Comparison of ENCODE assay signal across 1 cellular context in genomic region chr6:107114213-107114871, GRCh38.
A peak's percentile ranks its signal among the peaks of the same experiment; 100 is the strongest.
TF ChIP-seq lines count a peak whose summit lies in the region.

No MANE protein-coding gene starts in this region.

TF ChIP-seq in HepG2, 621 proteins besides CTCF, POLR2A, EP300 and RAD21 (continued from another document and continues in another):
- TF ChIP-seq PRDM10 (CRISPR knock-in tag; IDR thresholded peaks at IDR 0.05; ENCODE audit: low read depth) (no peak), MBNL3 (CRISPR knock-in tag; conservative IDR thresholded peaks at IDR 0.05) (no peak), SMC3 (IDR thresholded peaks at IDR 0.05; ENCODE audit: low read length) (no peak), U2AF2 (IDR thresholded peaks at IDR 0.05; ENCODE audit: low read depth, low read length) (no peak), ZSCAN21 (CRISPR knock-in tag; IDR thresholded peaks at IDR 0.05; ENCODE audit: borderline replicate concordance) (peak; percentile 46; the same call in 1 of the 2 replicates), SUZ12 (IDR thresholded peaks at IDR 0.05; ENCODE audit: low read depth, low read length) (no peak), PREB (CRISPR knock-in tag; IDR thresholded peaks at IDR 0.05) (no peak), NFKB2 (CRISPR knock-in tag; IDR thresholded peaks at IDR 0.05; ENCODE audit: borderline replicate concordance) (peak; percentile 79; the same call in 1 of the 2 replicates), KAT8 (CRISPR knock-in tag; IDR thresholded peaks at IDR 0.05) (peak; percentile 49; the same call in 1 of the 2 replicates), PCBP2 (optimal IDR thresholded peaks at IDR 0.05; ENCODE audit: low read depth, low read length, poor library complexity, severe bottlenecking) (no peak), ZNF18 (CRISPR knock-in tag; IDR thresholded peaks at IDR 0.05; ENCODE audit: insufficient replicate concordance) (no peak), ELF3 (CRISPR knock-in tag; IDR thresholded peaks at IDR 0.05) (peak; percentile 41; the same call in 1 of the 2 replicates), ZNF331 (CRISPR knock-in tag; IDR thresholded peaks at IDR 0.05) (peak; percentile 60; the same call in 1 of the 2 replicates), STAT5B (CRISPR knock-in tag; IDR thresholded peaks at IDR 0.05) (no peak), SCMH1 (CRISPR knock-in tag; IDR thresholded peaks at IDR 0.05; ENCODE audit: borderline replicate concordance) (no peak), ZNF274 (CRISPR knock-in tag; IDR thresholded peaks at IDR 0.05) (peak; percentile 42; the same call in 1 of the 2 replicates), PHF5A (CRISPR knock-in tag; IDR thresholded peaks at IDR 0.05; ENCODE audit: low read depth, unreplicated experiment) (no peak), ZNF484 (CRISPR knock-in tag; IDR thresholded peaks at IDR 0.05; ENCODE audit: borderline replicate concordance, low read depth) (no peak), ZBTB42 (CRISPR knock-in tag; IDR thresholded peaks at IDR 0.05) (no peak), SRY (CRISPR knock-in tag; IDR thresholded peaks at IDR 0.05) (no peak), TEAD2 (CRISPR knock-in tag; IDR thresholded peaks at IDR 0.05) (no peak), MED1 (CRISPR knock-in tag; IDR thresholded peaks at IDR 0.05) (0 out of 2 replicates have a peak, but pooled peaks have one; percentile 42), ZNF382 (CRISPR knock-in tag; IDR thresholded peaks at IDR 0.05; ENCODE audit: borderline replicate concordance) (no peak), CCAR2 (optimal IDR thresholded peaks at IDR 0.05; ENCODE audit: low read depth, low read length) (no peak), ZNF263 (CRISPR knock-in tag; IDR thresholded peaks at IDR 0.05) (0 out of 2 replicates have a peak, but pooled peaks have one; percentile 41), ZBTB26 (CRISPR knock-in tag; IDR thresholded peaks at IDR 0.05; ENCODE audit: borderline replicate concordance) (no peak), RNF219 (CRISPR knock-in tag; IDR thresholded peaks at IDR 0.05) (no peak), ZNF775 (CRISPR knock-in tag; IDR thresholded peaks at IDR 0.05; ENCODE audit: borderline replicate concordance) (no peak), KMT2B (CRISPR knock-in tag; IDR thresholded peaks at IDR 0.05) (peak; percentile 56; the same call in 1 of the 2 replicates), ZBTB3 (CRISPR knock-in tag; IDR thresholded peaks at IDR 0.05; ENCODE audit: borderline replicate concordance, low read depth) (no peak), ZNF891 (CRISPR knock-in tag; IDR thresholded peaks at IDR 0.05) (peak; percentile 42; the same call in 1 of the 2 replicates), TRIM24 (CRISPR knock-in tag; IDR thresholded peaks at IDR 0.05) (no peak), YY1 (IDR thresholded peaks at IDR 0.05; ENCODE audit: insufficient read depth, insufficient replicate concordance, low read depth, low read length) (peak; percentile 77), ZNF510 (CRISPR knock-in tag; IDR thresholded peaks at IDR 0.05; ENCODE audit: low read depth) (no peak), ZNF879 (CRISPR knock-in tag; IDR thresholded peaks at IDR 0.05) (no peak), ZNF264 (CRISPR knock-in tag; IDR thresholded peaks at IDR 0.05) (no peak), ZNF549 (CRISPR knock-in tag; IDR thresholded peaks at IDR 0.05) (no peak)
- TF ChIP-seq, protein P1, sequence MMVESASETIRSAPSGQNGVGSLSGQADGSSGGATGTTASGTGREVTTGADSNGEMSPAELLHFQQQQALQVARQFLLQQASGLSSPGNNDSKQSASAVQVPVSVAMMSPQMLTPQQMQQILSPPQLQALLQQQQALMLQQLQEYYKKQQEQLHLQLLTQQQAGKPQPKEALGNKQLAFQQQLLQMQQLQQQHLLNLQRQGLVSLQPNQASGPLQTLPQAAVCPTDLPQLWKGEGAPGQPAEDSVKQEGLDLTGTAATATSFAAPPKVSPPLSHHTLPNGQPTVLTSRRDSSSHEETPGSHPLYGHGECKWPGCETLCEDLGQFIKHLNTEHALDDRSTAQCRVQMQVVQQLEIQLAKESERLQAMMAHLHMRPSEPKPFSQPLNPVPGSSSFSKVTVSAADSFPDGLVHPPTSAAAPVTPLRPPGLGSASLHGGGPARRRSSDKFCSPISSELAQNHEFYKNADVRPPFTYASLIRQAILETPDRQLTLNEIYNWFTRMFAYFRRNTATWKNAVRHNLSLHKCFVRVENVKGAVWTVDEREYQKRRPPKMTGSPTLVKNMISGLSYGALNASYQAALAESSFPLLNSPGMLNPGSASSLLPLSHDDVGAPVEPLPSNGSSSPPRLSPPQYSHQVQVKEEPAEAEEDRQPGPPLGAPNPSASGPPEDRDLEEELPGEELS (CRISPR knock-in tag; IDR thresholded peaks at IDR 0.05), result no peak
- TF ChIP-seq, protein P2, sequence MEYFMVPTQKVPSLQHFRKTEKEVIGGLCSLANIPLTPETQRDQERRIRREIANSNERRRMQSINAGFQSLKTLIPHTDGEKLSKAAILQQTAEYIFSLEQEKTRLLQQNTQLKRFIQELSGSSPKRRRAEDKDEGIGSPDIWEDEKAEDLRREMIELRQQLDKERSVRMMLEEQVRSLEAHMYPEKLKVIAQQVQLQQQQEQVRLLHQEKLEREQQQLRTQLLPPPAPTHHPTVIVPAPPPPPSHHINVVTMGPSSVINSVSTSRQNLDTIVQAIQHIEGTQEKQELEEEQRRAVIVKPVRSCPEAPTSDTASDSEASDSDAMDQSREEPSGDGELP (IDR thresholded peaks at IDR 0.05; ENCODE audit: borderline replicate concordance, low read depth), result no peak
- TF ChIP-seq, protein P3, sequence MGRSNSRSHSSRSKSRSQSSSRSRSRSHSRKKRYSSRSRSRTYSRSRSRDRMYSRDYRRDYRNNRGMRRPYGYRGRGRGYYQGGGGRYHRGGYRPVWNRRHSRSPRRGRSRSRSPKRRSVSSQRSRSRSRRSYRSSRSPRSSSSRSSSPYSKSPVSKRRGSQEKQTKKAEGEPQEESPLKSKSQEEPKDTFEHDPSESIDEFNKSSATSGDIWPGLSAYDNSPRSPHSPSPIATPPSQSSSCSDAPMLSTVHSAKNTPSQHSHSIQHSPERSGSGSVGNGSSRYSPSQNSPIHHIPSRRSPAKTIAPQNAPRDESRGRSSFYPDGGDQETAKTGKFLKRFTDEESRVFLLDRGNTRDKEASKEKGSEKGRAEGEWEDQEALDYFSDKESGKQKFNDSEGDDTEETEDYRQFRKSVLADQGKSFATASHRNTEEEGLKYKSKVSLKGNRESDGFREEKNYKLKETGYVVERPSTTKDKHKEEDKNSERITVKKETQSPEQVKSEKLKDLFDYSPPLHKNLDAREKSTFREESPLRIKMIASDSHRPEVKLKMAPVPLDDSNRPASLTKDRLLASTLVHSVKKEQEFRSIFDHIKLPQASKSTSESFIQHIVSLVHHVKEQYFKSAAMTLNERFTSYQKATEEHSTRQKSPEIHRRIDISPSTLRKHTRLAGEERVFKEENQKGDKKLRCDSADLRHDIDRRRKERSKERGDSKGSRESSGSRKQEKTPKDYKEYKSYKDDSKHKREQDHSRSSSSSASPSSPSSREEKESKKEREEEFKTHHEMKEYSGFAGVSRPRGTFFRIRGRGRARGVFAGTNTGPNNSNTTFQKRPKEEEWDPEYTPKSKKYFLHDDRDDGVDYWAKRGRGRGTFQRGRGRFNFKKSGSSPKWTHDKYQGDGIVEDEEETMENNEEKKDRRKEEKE (IDR thresholded peaks at IDR 0.05), result no peak
- TF ChIP-seq, protein P4, sequence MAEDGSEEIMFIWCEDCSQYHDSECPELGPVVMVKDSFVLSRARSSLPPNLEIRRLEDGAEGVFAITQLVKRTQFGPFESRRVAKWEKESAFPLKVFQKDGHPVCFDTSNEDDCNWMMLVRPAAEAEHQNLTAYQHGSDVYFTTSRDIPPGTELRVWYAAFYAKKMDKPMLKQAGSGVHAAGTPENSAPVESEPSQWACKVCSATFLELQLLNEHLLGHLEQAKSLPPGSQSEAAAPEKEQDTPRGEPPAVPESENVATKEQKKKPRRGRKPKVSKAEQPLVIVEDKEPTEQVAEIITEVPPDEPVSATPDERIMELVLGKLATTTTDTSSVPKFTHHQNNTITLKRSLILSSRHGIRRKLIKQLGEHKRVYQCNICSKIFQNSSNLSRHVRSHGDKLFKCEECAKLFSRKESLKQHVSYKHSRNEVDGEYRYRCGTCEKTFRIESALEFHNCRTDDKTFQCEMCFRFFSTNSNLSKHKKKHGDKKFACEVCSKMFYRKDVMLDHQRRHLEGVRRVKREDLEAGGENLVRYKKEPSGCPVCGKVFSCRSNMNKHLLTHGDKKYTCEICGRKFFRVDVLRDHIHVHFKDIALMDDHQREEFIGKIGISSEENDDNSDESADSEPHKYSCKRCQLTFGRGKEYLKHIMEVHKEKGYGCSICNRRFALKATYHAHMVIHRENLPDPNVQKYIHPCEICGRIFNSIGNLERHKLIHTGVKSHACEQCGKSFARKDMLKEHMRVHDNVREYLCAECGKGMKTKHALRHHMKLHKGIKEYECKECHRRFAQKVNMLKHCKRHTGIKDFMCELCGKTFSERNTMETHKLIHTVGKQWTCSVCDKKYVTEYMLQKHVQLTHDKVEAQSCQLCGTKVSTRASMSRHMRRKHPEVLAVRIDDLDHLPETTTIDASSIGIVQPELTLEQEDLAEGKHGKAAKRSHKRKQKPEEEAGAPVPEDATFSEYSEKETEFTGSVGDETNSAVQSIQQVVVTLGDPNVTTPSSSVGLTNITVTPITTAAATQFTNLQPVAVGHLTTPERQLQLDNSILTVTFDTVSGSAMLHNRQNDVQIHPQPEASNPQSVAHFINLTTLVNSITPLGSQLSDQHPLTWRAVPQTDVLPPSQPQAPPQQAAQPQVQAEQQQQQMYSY (CRISPR knock-in tag; IDR thresholded peaks at IDR 0.05), result no peak
- TF ChIP-seq, protein P5, sequence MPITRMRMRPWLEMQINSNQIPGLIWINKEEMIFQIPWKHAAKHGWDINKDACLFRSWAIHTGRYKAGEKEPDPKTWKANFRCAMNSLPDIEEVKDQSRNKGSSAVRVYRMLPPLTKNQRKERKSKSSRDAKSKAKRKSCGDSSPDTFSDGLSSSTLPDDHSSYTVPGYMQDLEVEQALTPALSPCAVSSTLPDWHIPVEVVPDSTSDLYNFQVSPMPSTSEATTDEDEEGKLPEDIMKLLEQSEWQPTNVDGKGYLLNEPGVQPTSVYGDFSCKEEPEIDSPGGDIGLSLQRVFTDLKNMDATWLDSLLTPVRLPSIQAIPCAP (CRISPR knock-in tag; IDR thresholded peaks at IDR 0.05; ENCODE audit: low read depth), result no peak
